In the genomic region with DNA sequence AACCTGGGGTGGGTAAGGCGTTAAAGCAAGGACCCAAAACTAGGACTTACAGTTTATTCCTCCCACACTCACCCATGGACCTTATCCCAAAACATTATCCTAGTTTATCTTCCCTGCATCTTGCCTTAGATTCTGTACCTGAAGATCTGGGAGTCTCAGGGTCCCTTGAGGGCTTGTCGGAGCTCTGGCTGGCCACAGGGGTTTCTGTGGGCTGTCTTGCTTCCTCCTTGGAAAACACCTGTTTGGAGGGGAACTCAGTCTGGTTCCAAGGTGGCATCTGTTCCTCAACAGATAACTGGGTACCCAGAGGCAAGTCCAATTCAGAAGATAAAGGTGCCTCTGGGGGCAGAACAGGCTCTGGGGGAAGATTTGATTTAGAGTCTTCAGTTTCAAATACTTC, we compare ENCODE assay signal across 17 cellular contexts. TPM values are rescaled to one million over a fixed set of nuclear protein-coding genes. Genes with fewer than 3 reads are reported as not detected.
DNase-seq lines count a peak whose midpoint lies in the region; ATAC-seq, FAIRE-seq and TF ChIP-seq lines count a peak whose summit lies in the region.
"Had no signal": no experiment of that assay in that cellular context is flagged by ENCODE, and none has a peak within 500 bp of the region (broad histone marks: within the 10 kb centered on the region; RNA-seq: fewer than 3 reads in every experiment).

No MANE protein-coding gene starts in this region.

- FAIRE-seq in HepG2 (lab: Jason Lieb, UNC) (no peak), RCC 7860 (lab: Jason Lieb, UNC) (no peak)
- FAIRE-seq: urothelium cell line had no signal

- peak overlapping the region; percentile 89 for H3K4me3 Mint-ChIP-seq in activated naive CD8-positive, alpha-beta T cell treated with anti-CD3 and anti-CD28 coated beads, Interleukin-2, amount 50 U/mL, for 24 hours
- peak overlapping the region; percentile 92 to 97 for H3K4me3 Mint-ChIP-seq in stimulated activated naive CD8-positive, alpha-beta T cell treated with anti-CD3 and anti-CD28 coated beads, Interleukin-15, amount 100 ng/mL, for 72 hours
- H3K4me3 Mint-ChIP-seq: B cell had no signal

- DNase-seq in HepG2 (ENCODE audit: low spot score) = no peak
- no peak for DNase-seq in right lobe of liver
- no peak for DNase-seq in MM.1S
- DNase-seq in activated naive CD8-positive, alpha-beta T cell treated with anti-CD3 and anti-CD28 coated beads, Interleukin-2, amount 50 U/mL, for 24 hours = no peak
- DNase-seq in stimulated activated naive CD8-positive, alpha-beta T cell treated with anti-CD3 and anti-CD28 coated beads, Interleukin-15, amount 100 ng/mL, for 72 hours = no peak
- no peak for DNase-seq in DMS79 treated with DMSO at 0.1 percent for 48 hours (lab: John Stamatoyannopoulos, UW)
- DNase-seq in RCC 7860 (ENCODE audit: low spot score) = no peak
- no peak for DNase-seq in foreskin keratinocyte
- DNase-seq: activated effector memory CD4-positive, alpha-beta T cell treated with Interleukin-2 at 50 U/mL for 16 hours; DMS79; heart right ventricle; NCI-H1092; NCI-H2171 had no signal

- no peaks in the 10 kb centered on the region for H3K9me3 Mint-ChIP-seq in activated naive CD8-positive, alpha-beta T cell treated with anti-CD3 and anti-CD28 coated beads, Interleukin-2, amount 50 U/mL, for 24 hours
- H3K9me3 Mint-ChIP-seq in stimulated activated naive CD8-positive, alpha-beta T cell treated with anti-CD3 and anti-CD28 coated beads, Interleukin-15, amount 100 ng/mL, for 72 hours = no peaks in the 10 kb centered on the region

- H4K20me1 ChIP-seq in HepG2 (ENCODE audit: insufficient read depth, low read length) (no peaks in the 10 kb centered on the region; the same call in 1 of the 2 replicates), MM.1S (ENCODE audit: insufficient read depth, low read length) (no peaks in the 10 kb centered on the region)

- TF ChIP-seq CTCF in HepG2 (CRISPR knock-in tag; IDR thresholded peaks at IDR 0.05) = no peak
- no peak for TF ChIP-seq CTCF in right lobe of liver (IDR thresholded peaks at IDR 0.05)
- TF ChIP-seq CTCF in MM.1S (IDR thresholded peaks at IDR 0.05; ENCODE audit: low read length) = no peak
- no peak for TF ChIP-seq CTCF in foreskin keratinocyte (conservative IDR thresholded peaks at IDR 0.05)

- in situ Hi-C loops in HepG2 (cut with HindIII; ENCODE audit: extremely low pct_ligation_motif_present, low pct_unique_long_range_greater_than_20kb) = no loop called here

- CTCF ChIA-PET in HepG2 (lab: Yijun Ruan, JAX; ENCODE audit: low intra/inter-chr PET ratio, low total read pairs) = no interaction called here

- H3K36me3 ChIP-seq in HepG2 (replicated peaks in 1 of 2; ENCODE audit: control insufficient read depth in 1 of 2, insufficient read depth in 2 of 2, low read length in 2 of 2) (peaks cover 10 to 38% of the 10 kb centered on the region in 2 experiments), right lobe of liver (no peaks in the 10 kb centered on the region), MM.1S (replicated peaks; ENCODE audit: insufficient read depth, low read length) (no peaks in the 10 kb centered on the region)

- H3K9me3 ChIP-seq in HepG2 (ENCODE audit: low read length) (no peaks in the 10 kb centered on the region), right lobe of liver (no peaks in the 10 kb centered on the region), MM.1S (replicated peaks; ENCODE audit: insufficient read depth, low read length) (no peaks in the 10 kb centered on the region)
- H3K9me3 ChIP-seq: heart right ventricle had no signal

- H2AFZ ChIP-seq in HepG2 (ENCODE audit: low read length) (no peak overlapping the region), MM.1S (ENCODE audit: low read length) (no peak overlapping the region)

- H3K9me2 ChIP-seq in MM.1S (replicated peaks; ENCODE audit: insufficient read depth, low read length) = no peaks in the 10 kb centered on the region

- no peaks in the 10 kb centered on the region for H3K27me3 Mint-ChIP-seq in activated naive CD8-positive, alpha-beta T cell treated with anti-CD3 and anti-CD28 coated beads, Interleukin-2, amount 50 U/mL, for 24 hours
- no peaks in the 10 kb centered on the region for H3K27me3 Mint-ChIP-seq in stimulated activated naive CD8-positive, alpha-beta T cell treated with anti-CD3 and anti-CD28 coated beads, Interleukin-15, amount 100 ng/mL, for 72 hours
- H3K27me3 Mint-ChIP-seq: B cell had no signal

- H3K9ac ChIP-seq in HepG2 (ENCODE audit: insufficient read depth, low read depth, low read length) (no peak overlapping the region), MM.1S (ENCODE audit: low read length) (peak overlapping the region; percentile 63; the same call in 1 of the 2 replicates)

- intact Hi-C loops in HepG2 (cut with micrococcal nuclease; ENCODE audit: unreplicated experiment) = no loop called here
- intact Hi-C loops in right lobe of liver (cut with DNase I) = no loop called here

- H3K27ac Mint-ChIP-seq in activated naive CD8-positive, alpha-beta T cell treated with anti-CD3 and anti-CD28 coated beads, Interleukin-2, amount 50 U/mL, for 24 hours = no peak overlapping the region
- H3K27ac Mint-ChIP-seq in stimulated activated naive CD8-positive, alpha-beta T cell treated with anti-CD3 and anti-CD28 coated beads, Interleukin-15, amount 100 ng/mL, for 72 hours = peak overlapping the region; percentile 5 to 89
- H3K27ac Mint-ChIP-seq: B cell had no signal

- H3K4me2 ChIP-seq in HepG2 (ENCODE audit: low read depth, low read length) (peak overlapping the region; percentile 92; the same call in 1 of the 2 replicates), MM.1S (ENCODE audit: low read depth, low read length) (peak overlapping the region; percentile 97; the same call in 1 of the 2 replicates)

- no TSS peak for BruUV-seq in HepG2 (replicated peaks; lab: Mats Ljungman, UMichigan)

- H3K27ac ChIP-seq in HepG2 (ENCODE audit: extremely low read length, insufficient read depth, low read length) (no peak overlapping the region), right lobe of liver (no peak overlapping the region), MM.1S (ENCODE audit: low read length) (no peak overlapping the region), foreskin keratinocyte (no peak overlapping the region)
- H3K27ac ChIP-seq: cardiac muscle cell, epithelial cell of prostate, heart right ventricle had no signal

- no peak for TF ChIP-seq EP300 in HepG2 (IDR thresholded peaks at IDR 0.05; ENCODE audit: low read depth in 2 of 2, low read length in 2 of 2)
- no peak for TF ChIP-seq EP300 in HepG2 (CRISPR knock-in tag; IDR thresholded peaks at IDR 0.05; ENCODE audit: borderline replicate concordance)

- 95% methylated on average over 2 of the region's 2 CpGs for WGBS in HepG2 (ENCODE audit: low lambda C conversion rate)
- WGBS in right lobe of liver (ENCODE audit: insufficient coverage, low coverage, low lambda C conversion rate, missing lambda C conversion rate) = 76% methylated on average over 2 of the region's 2 CpGs

- H3K4me1 ChIP-seq in HepG2 (ENCODE audit: insufficient read depth, low read length) (peaks cover 31% of the 10 kb centered on the region), right lobe of liver (peaks cover 0 to 14% (median 5%) of the 10 kb centered on the region in 4 donors), MM.1S (ENCODE audit: low read length) (peaks cover 28% of the 10 kb centered on the region), foreskin keratinocyte (no peaks in the 10 kb centered on the region)

- H3K4me3 ChIP-seq in HepG2 (replicated peaks in 1 of 3; ENCODE audit: insufficient read depth in 1 of 3, low read depth in 2 of 3, low read length in 3 of 3) = no peak overlapping the region
- no peak overlapping the region for H3K4me3 ChIP-seq in right lobe of liver
- H3K4me3 ChIP-seq in MM.1S (ENCODE audit: low read length) = no peak overlapping the region
- H3K4me3 ChIP-seq: cardiac muscle cell had no signal

- peaks cover 31% of the 10 kb centered on the region for H3K36me3 Mint-ChIP-seq in activated naive CD8-positive, alpha-beta T cell treated with anti-CD3 and anti-CD28 coated beads, Interleukin-2, amount 50 U/mL, for 24 hours (ENCODE audit: low read depth)

- H3K79me2 ChIP-seq in HepG2 (ENCODE audit: insufficient read depth, low read length) = peaks cover 32% of the 10 kb centered on the region
- peaks cover 40% of the 10 kb centered on the region for H3K79me2 ChIP-seq in MM.1S (ENCODE audit: low read length)

- ATAC-seq in HepG2 = no peak
- no peak for ATAC-seq in right lobe of liver
- no peak for ATAC-seq in activated naive CD8-positive, alpha-beta T cell treated with anti-CD3 and anti-CD28 coated beads, Interleukin-2, amount 50 U/mL, for 24 hours
- no peak for ATAC-seq in stimulated activated naive CD8-positive, alpha-beta T cell treated with anti-CD3 and anti-CD28 coated beads, Interleukin-15, amount 100 ng/mL, for 72 hours
- ATAC-seq in foreskin keratinocyte = no peak
- ATAC-seq: heart right ventricle had no signal

- H3K4me1 Mint-ChIP-seq in activated naive CD8-positive, alpha-beta T cell treated with anti-CD3 and anti-CD28 coated beads, Interleukin-2, amount 50 U/mL, for 24 hours = peaks cover 36% of the 10 kb centered on the region
- H3K4me1 Mint-ChIP-seq in stimulated activated naive CD8-positive, alpha-beta T cell treated with anti-CD3 and anti-CD28 coated beads, Interleukin-15, amount 100 ng/mL, for 72 hours = peaks cover 37% of the 10 kb centered on the region

- no peak for TF ChIP-seq RAD21 in HepG2 (CRISPR knock-in tag; IDR thresholded peaks at IDR 0.05)

- POLR2A ChIA-PET in HepG2 (lab: Yijun Ruan, JAX) = no interaction called here

- H3F3A ChIP-seq in MM.1S (ENCODE audit: insufficient read depth, low read length) = peaks cover 10% of the 10 kb centered on the region

- H3K27me3 ChIP-seq in HepG2 (ENCODE audit: control insufficient read depth in 1 of 2, insufficient read depth in 2 of 2, low read length in 2 of 2) = no peaks in the 10 kb centered on the region
- H3K27me3 ChIP-seq in right lobe of liver = no peaks in the 10 kb centered on the region
- no peaks in the 10 kb centered on the region for H3K27me3 ChIP-seq in MM.1S (replicated peaks; ENCODE audit: insufficient read depth, low read length)
- H3K27me3 ChIP-seq in foreskin keratinocyte = no peaks in the 10 kb centered on the region
- H3K27me3 ChIP-seq: cardiac muscle cell, heart right ventricle had no signal

- TF ChIP-seq POLR2A in HepG2 (IDR thresholded peaks at IDR 0.05; ENCODE audit: insufficient read depth in 1 of 2, low read depth in 2 of 2, low read length in 2 of 2) (no peak), right lobe of liver (IDR thresholded peaks at IDR 0.05) (no peak)

RNA-seq across cellular contexts. Expression of a gene that starts 1.7 kb away (rescaled TPM):
- total RNA-seq in HepG2 (2016; rRNA removed; fragmentation: Illumina TruSeq; extraction: Trizol) (51.9 and 56.5 TPM in 2 replicates), right lobe of liver (1 to 10 TPM in 4 of 6 experiments, under 1 TPM in 2; 0.62 to 1.7 (median 1.3) TPM), foreskin keratinocyte (38.0 and 47.5 TPM in 2 replicates)
- total RNA-seq in HepG2 (2016; cell fraction: cytosol; rRNA removed; fragmentation: Illumina TruSeq; extraction: Trizol; ENCODE audit: low read depth) = 18.2 and 19.1 TPM in 2 replicates
- total RNA-seq in HepG2 (2016; cell fraction: insoluble cytoplasmic fraction; rRNA removed; fragmentation: Illumina TruSeq; extraction: Trizol) = 50.0 and 55.6 TPM in 2 replicates
- total RNA-seq in HepG2 (2016; cell fraction: membrane; rRNA removed; fragmentation: Illumina TruSeq; extraction: Trizol) = 20.4 and 21.6 TPM in 2 replicates
- 31.7 and 43.0 TPM in 2 replicates for total RNA-seq in HepG2 (2016; cell fraction: nucleus; rRNA removed; fragmentation: Illumina TruSeq; extraction: Trizol)
- polyA plus RNA-seq in HepG2 (2011; rRNA removed) (21.8 and 32.7 TPM in 2 replicates), foreskin keratinocyte (39.9 and 57.6 TPM in 2 replicates)
- 13.5 and 33.7 TPM in 2 replicates for polyA plus RNA-seq in HepG2 (2011; cell fraction: cytosol; rRNA removed)
- 64.2 and 90.2 TPM in 2 replicates for polyA plus RNA-seq in HepG2 (2011; cell fraction: nucleus; rRNA removed)
- polyA plus RNA-seq in HepG2 (2012) = 11.7 and 21.3 TPM in 2 replicates
- polyA plus RNA-seq in HepG2 (2016; cell fraction: cytosol; fragmentation: Illumina TruSeq; extraction: Trizol; ENCODE audit: low read depth) = 16.4 and 16.7 TPM in 2 replicates
- polyA plus RNA-seq in HepG2 (2016; cell fraction: insoluble cytoplasmic fraction; fragmentation: Illumina TruSeq; extraction: Trizol; ENCODE audit: low read depth) = 57.9 and 60.0 TPM in 2 replicates
- polyA plus RNA-seq in HepG2 (2016; cell fraction: membrane; fragmentation: Illumina TruSeq; extraction: Trizol; ENCODE audit: low read depth) = 15.5 and 16.6 TPM in 2 replicates
- 101 and 114 TPM in 2 replicates for polyA plus RNA-seq in HepG2 (2016; cell fraction: nucleus; fragmentation: Illumina TruSeq; extraction: Trizol; ENCODE audit: insufficient read depth, low read depth)
- 37.9 and 93.4 TPM in 2 replicates for polyA minus RNA-seq in HepG2 (2011; rRNA and poly(A)+ RNA removed; ENCODE audit: low replicate concordance)
- polyA minus RNA-seq in HepG2 (2011; cell fraction: cytosol; rRNA and poly(A)+ RNA removed) = 13.8 and 22.5 TPM in 2 replicates
- polyA minus RNA-seq in HepG2 (2011; cell fraction: nucleus; rRNA and poly(A)+ RNA removed) = 19.8 and 31.5 TPM in 2 replicates

RNA-seq across cellular contexts. Expression of a gene that starts 2.5 kb away (rescaled TPM):
- total RNA-seq in HepG2 (2016; rRNA removed; fragmentation: Illumina TruSeq; extraction: Trizol) (53.4 and 56.0 TPM in 2 replicates), right lobe of liver (10 to 100 TPM; 38.2 to 59.5 (median 42.6) TPM), foreskin keratinocyte (80.9 and 83.5 TPM in 2 replicates)
- total RNA-seq in HepG2 (2016; cell fraction: cytosol; rRNA removed; fragmentation: Illumina TruSeq; extraction: Trizol; ENCODE audit: low read depth) = 5.2 and 5.4 TPM in 2 replicates
- total RNA-seq in HepG2 (2016; cell fraction: insoluble cytoplasmic fraction; rRNA removed; fragmentation: Illumina TruSeq; extraction: Trizol) = 45.2 and 58.2 TPM in 2 replicates
- total RNA-seq in HepG2 (2016; cell fraction: membrane; rRNA removed; fragmentation: Illumina TruSeq; extraction: Trizol) = 10.8 and 12.8 TPM in 2 replicates
- 32.6 and 33.8 TPM in 2 replicates for total RNA-seq in HepG2 (2016; cell fraction: nucleus; rRNA removed; fragmentation: Illumina TruSeq; extraction: Trizol)
- polyA plus RNA-seq in HepG2 (2011; rRNA removed) (39.6 and 42.8 TPM in 2 replicates), foreskin keratinocyte (61.4 and 66.4 TPM in 2 replicates)
- 27.0 and 32.1 TPM in 2 replicates for polyA plus RNA-seq in HepG2 (2011; cell fraction: cytosol; rRNA removed)
- 68.8 and 89.3 TPM in 2 replicates for polyA plus RNA-seq in HepG2 (2011; cell fraction: nucleus; rRNA removed)
- 27.9 and 33.1 TPM in 2 replicates for polyA plus RNA-seq in HepG2 (2012)
- 4.2 and 4.5 TPM in 2 replicates for polyA plus RNA-seq in HepG2 (2016; cell fraction: cytosol; fragmentation: Illumina TruSeq; extraction: Trizol; ENCODE audit: low read depth)
- 34.9 and 45.9 TPM in 2 replicates for polyA plus RNA-seq in HepG2 (2016; cell fraction: insoluble cytoplasmic fraction; fragmentation: Illumina TruSeq; extraction: Trizol; ENCODE audit: low read depth)
- polyA plus RNA-seq in HepG2 (2016; cell fraction: membrane; fragmentation: Illumina TruSeq; extraction: Trizol; ENCODE audit: low read depth) = 7.6 and 9.6 TPM in 2 replicates
- polyA plus RNA-seq in HepG2 (2016; cell fraction: nucleus; fragmentation: Illumina TruSeq; extraction: Trizol; ENCODE audit: insufficient read depth, low read depth) = 58.8 and 61.0 TPM in 2 replicates
- polyA minus RNA-seq in HepG2 (2011; rRNA and poly(A)+ RNA removed; ENCODE audit: low replicate concordance) = 91.2 and 159 TPM in 2 replicates
- 29.6 and 30.0 TPM in 2 replicates for polyA minus RNA-seq in HepG2 (2011; cell fraction: cytosol; rRNA and poly(A)+ RNA removed)
- 21.5 and 25.2 TPM in 2 replicates for polyA minus RNA-seq in HepG2 (2011; cell fraction: nucleus; rRNA and poly(A)+ RNA removed)

RNA-seq across cellular contexts. Expression of a gene that starts 8.7 kb away (rescaled TPM):
- total RNA-seq in HepG2 (2016; rRNA removed; fragmentation: Illumina TruSeq; extraction: Trizol) (0.17 and 1.3 TPM in 2 replicates), right lobe of liver (under 1 TPM in 4 of 6 experiments, not detected in 2; 0.17 to 0.51 (median 0.43) TPM), foreskin keratinocyte (2.1 and 2.9 TPM in 2 replicates)
- 0.26 and 0.30 TPM in 2 replicates for total RNA-seq in HepG2 (2016; cell fraction: cytosol; rRNA removed; fragmentation: Illumina TruSeq; extraction: Trizol; ENCODE audit: low read depth)
- 0.15 and 0.84 TPM in 2 replicates for total RNA-seq in HepG2 (2016; cell fraction: insoluble cytoplasmic fraction; rRNA removed; fragmentation: Illumina TruSeq; extraction: Trizol)
- total RNA-seq in HepG2 (2016; cell fraction: membrane; rRNA removed; fragmentation: Illumina TruSeq; extraction: Trizol) = 0.14 and 0.46 TPM in 2 replicates
- 0.84 and 2.6 TPM in 2 replicates for total RNA-seq in HepG2 (2016; cell fraction: nucleus; rRNA removed; fragmentation: Illumina TruSeq; extraction: Trizol)
- polyA plus RNA-seq in HepG2 (2011; rRNA removed) (3.6 and 3.8 TPM in 2 replicates), foreskin keratinocyte (3.0 and 4.1 TPM in 2 replicates)
- 0.58 and 1.0 TPM in 2 replicates for polyA plus RNA-seq in HepG2 (2011; cell fraction: cytosol; rRNA removed)
- polyA plus RNA-seq in HepG2 (2011; cell fraction: nucleus; rRNA removed) = 31.0 and 48.1 TPM in 2 replicates
- 1.9 and 2.1 TPM in 2 replicates for polyA plus RNA-seq in HepG2 (2012)
- 0.17 and 0.24 TPM in 2 replicates for polyA plus RNA-seq in HepG2 (2016; cell fraction: cytosol; fragmentation: Illumina TruSeq; extraction: Trizol; ENCODE audit: low read depth)
- 0.56 and 0.57 TPM in 2 replicates for polyA plus RNA-seq in HepG2 (2016; cell fraction: insoluble cytoplasmic fraction; fragmentation: Illumina TruSeq; extraction: Trizol; ENCODE audit: low read depth)
- 0.18 and 0.34 TPM in 2 replicates for polyA plus RNA-seq in HepG2 (2016; cell fraction: membrane; fragmentation: Illumina TruSeq; extraction: Trizol; ENCODE audit: low read depth)
- 9.0 and 13.6 TPM in 2 replicates for polyA plus RNA-seq in HepG2 (2016; cell fraction: nucleus; fragmentation: Illumina TruSeq; extraction: Trizol; ENCODE audit: insufficient read depth, low read depth)
- 0.07 and 2.9 TPM in 2 replicates for polyA minus RNA-seq in HepG2 (2011; rRNA and poly(A)+ RNA removed; ENCODE audit: low replicate concordance)
- not detected in 2 replicates for polyA minus RNA-seq in HepG2 (2011; cell fraction: cytosol; rRNA and poly(A)+ RNA removed)
- 8.1 and 8.2 TPM in 2 replicates for polyA minus RNA-seq in HepG2 (2011; cell fraction: nucleus; rRNA and poly(A)+ RNA removed)

RNA-seq across cellular contexts. Expression of a gene that starts 17.9 kb away (rescaled TPM):
- total RNA-seq in HepG2 (2016; rRNA removed; fragmentation: Illumina TruSeq; extraction: Trizol) = 945 and 1,237 TPM in 2 replicates
- total RNA-seq in HepG2 (2016; cell fraction: cytosol; rRNA removed; fragmentation: Illumina TruSeq; extraction: Trizol; ENCODE audit: low read depth) = 140 and 155 TPM in 2 replicates
- 973 and 1,308 TPM in 2 replicates for total RNA-seq in HepG2 (2016; cell fraction: insoluble cytoplasmic fraction; rRNA removed; fragmentation: Illumina TruSeq; extraction: Trizol)
- total RNA-seq in HepG2 (2016; cell fraction: membrane; rRNA removed; fragmentation: Illumina TruSeq; extraction: Trizol) = 225 and 227 TPM in 2 replicates
- 304 and 321 TPM in 2 replicates for total RNA-seq in HepG2 (2016; cell fraction: nucleus; rRNA removed; fragmentation: Illumina TruSeq; extraction: Trizol)
- 2,303 and 2,535 TPM in 2 replicates for polyA plus RNA-seq in HepG2 (2011; rRNA removed)
- 2,411 and 2,863 TPM in 2 replicates for polyA plus RNA-seq in HepG2 (2011; cell fraction: cytosol; rRNA removed)
- polyA plus RNA-seq in HepG2 (2011; cell fraction: nucleus; rRNA removed) = 791 and 898 TPM in 2 replicates
- polyA plus RNA-seq in HepG2 (2012) = 761 and 831 TPM in 2 replicates
- polyA plus RNA-seq in HepG2 (2016; cell fraction: cytosol; fragmentation: Illumina TruSeq; extraction: Trizol; ENCODE audit: low read depth) = 144 and 145 TPM in 2 replicates
- 1,111 and 1,213 TPM in 2 replicates for polyA plus RNA-seq in HepG2 (2016; cell fraction: insoluble cytoplasmic fraction; fragmentation: Illumina TruSeq; extraction: Trizol; ENCODE audit: low read depth)
- 192 and 205 TPM in 2 replicates for polyA plus RNA-seq in HepG2 (2016; cell fraction: membrane; fragmentation: Illumina TruSeq; extraction: Trizol; ENCODE audit: low read depth)
- polyA plus RNA-seq in HepG2 (2016; cell fraction: nucleus; fragmentation: Illumina TruSeq; extraction: Trizol; ENCODE audit: insufficient read depth, low read depth) = 439 and 458 TPM in 2 replicates
- polyA minus RNA-seq in HepG2 (2011; rRNA and poly(A)+ RNA removed; ENCODE audit: low replicate concordance) = 3,388 and 3,474 TPM in 2 replicates
- polyA minus RNA-seq in HepG2 (2011; cell fraction: cytosol; rRNA and poly(A)+ RNA removed) = 607 and 618 TPM in 2 replicates
- polyA minus RNA-seq in HepG2 (2011; cell fraction: nucleus; rRNA and poly(A)+ RNA removed) = 242 and 287 TPM in 2 replicates
- total RNA-seq in right lobe of liver = 100 to 1,000 TPM; 265 to 400 (median 331) TPM
- total RNA-seq in foreskin keratinocyte = 893 and 952 TPM in 2 replicates
- polyA plus RNA-seq in foreskin keratinocyte = 1,116 and 1,134 TPM in 2 replicates

RNA-seq across cellular contexts. Expression of a gene that starts 21.2 kb away (rescaled TPM):
- total RNA-seq in HepG2 (2016; rRNA removed; fragmentation: Illumina TruSeq; extraction: Trizol) = 7.9 and 20.5 TPM in 2 replicates
- 14.4 and 19.9 TPM in 2 replicates for total RNA-seq in HepG2 (2016; cell fraction: cytosol; rRNA removed; fragmentation: Illumina TruSeq; extraction: Trizol; ENCODE audit: low read depth)
- total RNA-seq in HepG2 (2016; cell fraction: insoluble cytoplasmic fraction; rRNA removed; fragmentation: Illumina TruSeq; extraction: Trizol) = 6.3 and 20.7 TPM in 2 replicates
- total RNA-seq in HepG2 (2016; cell fraction: membrane; rRNA removed; fragmentation: Illumina TruSeq; extraction: Trizol) = 5.4 and 5.7 TPM in 2 replicates
- 23.7 and 28.0 TPM in 2 replicates for total RNA-seq in HepG2 (2016; cell fraction: nucleus; rRNA removed; fragmentation: Illumina TruSeq; extraction: Trizol)
- polyA plus RNA-seq in HepG2 (2011; rRNA removed) = 20.1 and 21.1 TPM in 2 replicates
- 12.3 and 21.8 TPM in 2 replicates for polyA plus RNA-seq in HepG2 (2011; cell fraction: cytosol; rRNA removed)
- polyA plus RNA-seq in HepG2 (2011; cell fraction: nucleus; rRNA removed) = 72.0 and 79.4 TPM in 2 replicates
- polyA plus RNA-seq in HepG2 (2012) = 20.2 and 27.2 TPM in 2 replicates
- polyA plus RNA-seq in HepG2 (2016; cell fraction: cytosol; fragmentation: Illumina TruSeq; extraction: Trizol; ENCODE audit: low read depth) = 1.8 and 2.1 TPM in 2 replicates
- 8.0 and 10.2 TPM in 2 replicates for polyA plus RNA-seq in HepG2 (2016; cell fraction: insoluble cytoplasmic fraction; fragmentation: Illumina TruSeq; extraction: Trizol; ENCODE audit: low read depth)
- polyA plus RNA-seq in HepG2 (2016; cell fraction: membrane; fragmentation: Illumina TruSeq; extraction: Trizol; ENCODE audit: low read depth) = 3.0 and 3.3 TPM in 2 replicates
- 52.6 and 56.5 TPM in 2 replicates for polyA plus RNA-seq in HepG2 (2016; cell fraction: nucleus; fragmentation: Illumina TruSeq; extraction: Trizol; ENCODE audit: insufficient read depth, low read depth)
- 0.12 and 24.7 TPM in 2 replicates for polyA minus RNA-seq in HepG2 (2011; rRNA and poly(A)+ RNA removed; ENCODE audit: low replicate concordance)
- 10.2 and 13.7 TPM in 2 replicates for polyA minus RNA-seq in HepG2 (2011; cell fraction: cytosol; rRNA and poly(A)+ RNA removed)
- 19.1 and 20.3 TPM in 2 replicates for polyA minus RNA-seq in HepG2 (2011; cell fraction: nucleus; rRNA and poly(A)+ RNA removed)
- 1 to 10 TPM in 5 of 6 experiments, under 1 TPM in 1; 0.98 to 2.1 (median 1.5) TPM for total RNA-seq in right lobe of liver
- total RNA-seq in foreskin keratinocyte = 33.4 and 35.0 TPM in 2 replicates
- 41.4 and 42.6 TPM in 2 replicates for polyA plus RNA-seq in foreskin keratinocyte
- total RNA-seq: B cell had no signal

Comparison
In these comparisons a context has a peak if more than half of its experiments do, and no peak if none do; other contexts are left out.
1. RNA of a gene that starts 1.7 kb away (total RNA-seq): 18.2 to 56.5 TPM in HepG2 and 38.0 to 47.5 TPM in foreskin keratinocyte; 0.62 to 1.7 TPM in right lobe of liver; every median in the first group is over 4 times any median in the second.